ENCODE assay signal across 19 cellular contexts in the genomic region with DNA sequence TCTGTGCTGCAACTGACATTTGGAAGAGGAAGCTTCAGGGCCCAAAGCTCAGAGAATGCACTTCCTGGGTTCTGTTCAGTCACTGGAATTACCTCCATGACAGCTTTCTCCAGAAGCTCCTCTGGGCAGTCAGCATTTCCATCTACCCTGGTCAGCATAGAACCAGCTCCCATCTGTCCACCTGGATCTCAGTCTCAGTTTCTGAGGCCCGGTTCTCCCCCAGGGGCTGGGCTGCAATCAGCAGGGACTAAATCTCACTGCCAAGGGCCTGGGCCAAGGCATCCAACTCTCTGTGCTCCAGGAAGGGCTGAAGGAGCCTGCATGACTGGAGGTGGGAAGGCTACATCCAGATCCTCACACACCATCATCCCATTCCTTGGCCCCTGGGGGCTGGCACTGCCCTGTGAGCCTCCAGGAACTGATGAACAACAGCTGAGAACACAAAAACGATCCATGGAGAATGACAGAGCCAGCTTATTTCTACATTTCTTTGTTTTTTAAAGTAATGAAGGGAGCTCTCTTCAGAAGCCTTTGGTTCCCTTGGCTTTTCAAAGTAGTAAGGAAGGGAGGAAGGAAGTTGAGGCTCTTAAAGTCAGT.
DNase-seq lines count a peak whose midpoint lies in the region; ATAC-seq and TF ChIP-seq lines count a peak whose summit lies in the region.
"Had no signal": no experiment of that assay in that cellular context is flagged by ENCODE, and none has a peak within 500 bp of the region (broad histone marks: within the 10 kb centered on the region; RNA-seq: fewer than 3 reads in every experiment).

No MANE protein-coding gene starts in this region.

- ATAC-seq in gastroesophageal sphincter (no peak), GM19463 (IDR thresholded peaks at IDR 0.05; ENCODE audit: unreplicated experiment) (no peak), GM19467 (IDR thresholded peaks at IDR 0.05; ENCODE audit: unreplicated experiment) (no peak)
- ATAC-seq: mucosa of descending colon had no signal

- H3K79me2 ChIP-seq in smooth muscle cell (ENCODE audit: low read depth) = no peaks in the 10 kb centered on the region

- peak overlapping the region; percentile 29 for H2AFZ ChIP-seq in smooth muscle cell (ENCODE audit: low read depth)

- CTCF ChIA-PET in HEK293 (lab: Yijun Ruan, JAX) = interaction anchor here (1.2 to 1.4 kb wide), 3 partner anchors 10 to 85 kb away, joined by 4 to 5 read pairs (median 4); a partner anchor contains a TSS

- no peak for TF ChIP-seq EP300 in gastroesophageal sphincter (IDR thresholded peaks at IDR 0.05)

- WGBS in gastroesophageal sphincter (ENCODE audit: low coverage in 1 of 2), 2 donors = no CpG with 5 or more reads among the region's 2 CpGs
- 79% methylated on average over 2 of the region's 2 CpGs for WGBS in smooth muscle cell (ENCODE audit: low lambda C conversion rate)

- H3K36me3 ChIP-seq in HEK293 (ENCODE audit: control insufficient read depth in 2 of 2, insufficient read depth in 1 of 2, low read length in 2 of 2) = no peaks in the 10 kb centered on the region
- H3K36me3 ChIP-seq in ascending aorta = no peaks in the 10 kb centered on the region
- no peaks in the 10 kb centered on the region for H3K36me3 ChIP-seq in gastroesophageal sphincter
- no peaks in the 10 kb centered on the region for H3K36me3 ChIP-seq in smooth muscle cell (ENCODE audit: low read depth)
- H3K36me3 ChIP-seq: cardiac muscle cell, ovary, SJSA1 had no signal

- H3F3A ChIP-seq in smooth muscle cell (ENCODE audit: low read depth) = peaks cover 5% of the 10 kb centered on the region

- TF ChIP-seq CTCF in HEK293 (tag by site-specific recombination; IDR thresholded peaks at IDR 0.05) (no peak), ascending aorta (IDR thresholded peaks at IDR 0.05) (no peak), gastroesophageal sphincter (IDR thresholded peaks at IDR 0.05) (no peak), smooth muscle cell (IDR thresholded peaks at IDR 0.05; ENCODE audit: borderline replicate concordance, insufficient read depth, poor library complexity, severe bottlenecking) (no peak), GM13977 (IDR thresholded peaks at IDR 0.05; ENCODE audit: extremely low read depth, insufficient read depth, missing control alignments) (no peak)

- POLR2A ChIA-PET in HEK293 (lab: Yijun Ruan, JAX) = interaction anchor here (1.8 kb wide), 1 partner anchor 85 kb away, joined by 6 read pairs; a partner anchor contains a TSS

- intact Hi-C loops in ascending aorta (cut with DNase I) = no loop called here

- H3K4me2 ChIP-seq in smooth muscle cell = no peak overlapping the region
- H3K4me2 ChIP-seq: KMS-11 had no signal

- H4K20me1 ChIP-seq in smooth muscle cell (ENCODE audit: low read depth) = no peaks in the 10 kb centered on the region

- in situ Hi-C loops in GM13977 (cut with MboI; ENCODE audit: low pct_unique_long_range_greater_than_20kb, low sequenced_read_pairs, unreplicated experiment) = no loop called here

- H3K9me3 ChIP-seq in HEK293 (ENCODE audit: control insufficient read depth, insufficient read depth, low read depth, low read length) (no peaks in the 10 kb centered on the region), ascending aorta (no peaks in the 10 kb centered on the region), gastroesophageal sphincter (no peaks in the 10 kb centered on the region), smooth muscle cell (replicated peaks; ENCODE audit: low read depth) (no peaks in the 10 kb centered on the region)
- H3K9me3 ChIP-seq: mucosa of descending colon, ovary, SJSA1 had no signal

- TF ChIP-seq POLR2A in gastroesophageal sphincter (IDR thresholded peaks at IDR 0.05) = no peak

- no peak overlapping the region for H3K9ac ChIP-seq in smooth muscle cell (ENCODE audit: low read depth)
- H3K9ac ChIP-seq: KMS-11 had no signal

- H3K27ac ChIP-seq in HEK293 (ENCODE audit: extremely low read depth, low read depth, low read length) (no peak overlapping the region), ascending aorta (peak overlapping the region; percentile 80 to 86), gastroesophageal sphincter (peak overlapping the region in 3 of 4 donors; percentile 28 to 71 (median 50)), smooth muscle cell (ENCODE audit: low read depth) (no peak overlapping the region)
- H3K27ac ChIP-seq: cardiac muscle cell, KMS-11, ovary, SJSA1 had no signal

- H3K4me1 ChIP-seq in HEK293 (ENCODE audit: control insufficient read depth, insufficient read depth, low read length) (peaks cover 2% of the 10 kb centered on the region), ascending aorta (peaks cover 5 to 27% of the 10 kb centered on the region in 2 donors), gastroesophageal sphincter (peaks cover 0 to 24% (median 3%) of the 10 kb centered on the region in 3 donors), smooth muscle cell (ENCODE audit: low read depth) (peaks cover 14% of the 10 kb centered on the region)

- H3K4me3 ChIP-seq in HEK293 (ENCODE audit: low read depth, low read length) = no peak overlapping the region
- no peak overlapping the region for H3K4me3 ChIP-seq in ascending aorta
- H3K4me3 ChIP-seq in gastroesophageal sphincter = no peak overlapping the region
- H3K4me3 ChIP-seq in smooth muscle cell = no peak overlapping the region
- H3K4me3 ChIP-seq: cardiac muscle cell, mucosa of descending colon, ovary, SJSA1 had no signal

- H3K27me3 ChIP-seq in ascending aorta = no peaks in the 10 kb centered on the region
- H3K27me3 ChIP-seq in gastroesophageal sphincter = no peaks in the 10 kb centered on the region
- no peaks in the 10 kb centered on the region for H3K27me3 ChIP-seq in smooth muscle cell (ENCODE audit: low read depth)
- H3K27me3 ChIP-seq: cardiac muscle cell, ovary, SJSA1 had no signal

- DNase-seq in ascending aorta (ENCODE audit: low spot score in 2 of 2) (peak in 1 of 2 donors; percentile 63), smooth muscle cell (lab: John Stamatoyannopoulos, UW; ENCODE audit: unreplicated experiment) (no peak), NCI-H1436 treated with DMSO at 0.1 percent for 48 hours (lab: John Stamatoyannopoulos, UW) (no peak), GM13977 (ENCODE audit: low spot score) (no peak)
- DNase-seq: activated CD4-positive, alpha-beta T cell treated with anti-CD3 and anti-CD28 coated beads for 4 hours; activated CD8-positive, alpha-beta memory T cell treated with anti-CD3 and anti-CD28 coated beads, Interleukin-2, amount 50 U/mL, for 48 hours; activated naive CD4-positive, alpha-beta T cell treated with anti-CD3 and anti-CD28 coated beads, Interleukin-2, amount 10 ng/mL, durations not matched to agents 7 days and 5 days; mucosa of descending colon; NCI-H1417; NCI-H345; ovary; T-helper 9 cell had no signal

TF ChIP-seq in HEK293, 187 proteins besides CTCF, POLR2A, EP300 and RAD21:
- TF ChIP-seq ZNF561 (tag by site-specific recombination; IDR thresholded peaks at IDR 0.05; ENCODE audit: borderline replicate concordance) (no peak), ZBTB17 (tag by site-specific recombination; IDR thresholded peaks at IDR 0.05) (0 out of 2 replicates have a peak, but pooled peaks have one; percentile 35), ZNF274 (IDR thresholded peaks at IDR 0.05; ENCODE audit: low read length) (no peak), ZNF274 (tag by site-specific recombination; IDR thresholded peaks at IDR 0.05; ENCODE audit: borderline replicate concordance) (no peak)
- TF ChIP-seq, protein P1, sequence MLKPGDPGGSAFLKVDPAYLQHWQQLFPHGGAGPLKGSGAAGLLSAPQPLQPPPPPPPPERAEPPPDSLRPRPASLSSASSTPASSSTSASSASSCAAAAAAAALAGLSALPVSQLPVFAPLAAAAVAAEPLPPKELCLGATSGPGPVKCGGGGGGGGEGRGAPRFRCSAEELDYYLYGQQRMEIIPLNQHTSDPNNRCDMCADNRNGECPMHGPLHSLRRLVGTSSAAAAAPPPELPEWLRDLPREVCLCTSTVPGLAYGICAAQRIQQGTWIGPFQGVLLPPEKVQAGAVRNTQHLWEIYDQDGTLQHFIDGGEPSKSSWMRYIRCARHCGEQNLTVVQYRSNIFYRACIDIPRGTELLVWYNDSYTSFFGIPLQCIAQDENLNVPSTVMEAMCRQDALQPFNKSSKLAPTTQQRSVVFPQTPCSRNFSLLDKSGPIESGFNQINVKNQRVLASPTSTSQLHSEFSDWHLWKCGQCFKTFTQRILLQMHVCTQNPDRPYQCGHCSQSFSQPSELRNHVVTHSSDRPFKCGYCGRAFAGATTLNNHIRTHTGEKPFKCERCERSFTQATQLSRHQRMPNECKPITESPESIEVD (tag by site-specific recombination; IDR thresholded peaks at IDR 0.05) = no peak

Comparison
In these comparisons a context has a peak if more than half of its experiments do, and no peak if none do; other contexts are left out.
1. H3K27ac ChIP-seq: peak in ascending aorta (2 of 2) and gastroesophageal sphincter (3 of 4); none in HEK293 (single experiment) and smooth muscle cell (single experiment).